ENCODE assay signal across 8 cellular contexts in genomic region chr1:212949771-212950170, GRCh38. TPM values are rescaled to one million over a fixed set of nuclear protein-coding genes. Genes with fewer than 3 reads are reported as not detected.
DNase-seq lines count a peak whose midpoint lies in the region; ATAC-seq and TF ChIP-seq lines count a peak whose summit lies in the region.

No MANE protein-coding gene starts in this region.

- peak overlapping the region; percentile 87 for H2AFZ ChIP-seq in parathyroid adenoma

- intact Hi-C loops in esophagus muscularis mucosa (cut with DNase I), result loop anchor here (5.0 kb wide), 1 partner anchor 48 kb away; no protein-coding TSS in a partner anchor

- DNase-seq in DMS79 (lab: John Stamatoyannopoulos, UW), result peak; percentile 57
- no peak for DNase-seq in NB4 (ENCODE audit: low read depth)
- DNase-seq in esophagus muscularis mucosa (ENCODE audit: extremely low spot score), result no peak
- no peak for DNase-seq in substantia nigra (lab: John Stamatoyannopoulos, UW)
- no peak for DNase-seq in iPS-NIHi11 (ENCODE audit: low spot score)

- peak overlapping the region; percentile 50 for H3K4me3 ChIP-seq in NB4 (ENCODE audit: low read depth, low read length)
- H3K4me3 ChIP-seq in esophagus muscularis mucosa, result peak overlapping the region; percentile 61 to 68 (median 66)
- H3K4me3 ChIP-seq in parathyroid adenoma (ENCODE audit: low read depth, low read length), result peak overlapping the region; percentile 81

- 53% methylated on average over 2 of the region's 2 CpGs for WGBS in esophagus muscularis mucosa

- H3K9ac ChIP-seq in parathyroid adenoma, result no peak overlapping the region

- no peak for TF ChIP-seq POLR2A in NB4 (IDR thresholded peaks at IDR 0.05; ENCODE audit: extremely low read depth, insufficient read length)
- no peak for TF ChIP-seq POLR2A in esophagus muscularis mucosa (IDR thresholded peaks at IDR 0.05; ENCODE audit: low read depth)

- H3K36me3 ChIP-seq in esophagus muscularis mucosa, result no peaks in the 10 kb centered on the region
- no peaks in the 10 kb centered on the region for H3K36me3 ChIP-seq in parathyroid adenoma (ENCODE audit: control insufficient read depth, insufficient read depth, low read length)

- TF ChIP-seq CTCF in NB4 (IDR thresholded peaks at IDR 0.05; ENCODE audit: low read depth, low read length) (no peak), esophagus muscularis mucosa (IDR thresholded peaks at IDR 0.05) (no peak), parathyroid adenoma (IDR thresholded peaks at IDR 0.05) (no peak)

- H3K9me3 ChIP-seq in esophagus muscularis mucosa (no peaks in the 10 kb centered on the region), parathyroid adenoma (ENCODE audit: control insufficient read depth, low read length) (no peaks in the 10 kb centered on the region)

- peak overlapping the region; percentile 100 for H3K4me2 ChIP-seq in parathyroid adenoma (ENCODE audit: low read length)

- TF ChIP-seq EP300 in esophagus muscularis mucosa (IDR thresholded peaks at IDR 0.05), result no peak

- H3K27ac ChIP-seq in esophagus muscularis mucosa (replicated peaks in 1 of 4), result peak overlapping the region in 1 of 4 donors; percentile 18
- H3K27ac ChIP-seq in parathyroid adenoma, result no peak overlapping the region
- H3K27ac ChIP-seq in substantia nigra (ENCODE audit: low read depth, low read length, poor library complexity, severe bottlenecking), result no peak overlapping the region

- ATAC-seq in HG03196 (IDR thresholded peaks at IDR 0.05; ENCODE audit: unreplicated experiment) (no peak), GM19035 (IDR thresholded peaks at IDR 0.05; ENCODE audit: unreplicated experiment) (no peak)

- H3K27me3 ChIP-seq in esophagus muscularis mucosa, result peaks cover 0 to 18% (median 0%) of the 10 kb centered on the region in 4 donors
- H3K27me3 ChIP-seq in parathyroid adenoma (ENCODE audit: control insufficient read depth, insufficient read depth, low read length), result no peaks in the 10 kb centered on the region

- H3K4me1 ChIP-seq in esophagus muscularis mucosa (peaks cover 12 to 41% (median 34%) of the 10 kb centered on the region in 4 donors), parathyroid adenoma (no peaks in the 10 kb centered on the region)

- H3K79me2 ChIP-seq in parathyroid adenoma, result no peaks in the 10 kb centered on the region

RNA-seq across cellular contexts. Expression of gene VASH2, which starts 0.6 kb away (rescaled TPM):
- 1 to 10 TPM; 1.9 to 8.3 (median 2.6) TPM for total RNA-seq in esophagus muscularis mucosa
